In the genomic region with DNA sequence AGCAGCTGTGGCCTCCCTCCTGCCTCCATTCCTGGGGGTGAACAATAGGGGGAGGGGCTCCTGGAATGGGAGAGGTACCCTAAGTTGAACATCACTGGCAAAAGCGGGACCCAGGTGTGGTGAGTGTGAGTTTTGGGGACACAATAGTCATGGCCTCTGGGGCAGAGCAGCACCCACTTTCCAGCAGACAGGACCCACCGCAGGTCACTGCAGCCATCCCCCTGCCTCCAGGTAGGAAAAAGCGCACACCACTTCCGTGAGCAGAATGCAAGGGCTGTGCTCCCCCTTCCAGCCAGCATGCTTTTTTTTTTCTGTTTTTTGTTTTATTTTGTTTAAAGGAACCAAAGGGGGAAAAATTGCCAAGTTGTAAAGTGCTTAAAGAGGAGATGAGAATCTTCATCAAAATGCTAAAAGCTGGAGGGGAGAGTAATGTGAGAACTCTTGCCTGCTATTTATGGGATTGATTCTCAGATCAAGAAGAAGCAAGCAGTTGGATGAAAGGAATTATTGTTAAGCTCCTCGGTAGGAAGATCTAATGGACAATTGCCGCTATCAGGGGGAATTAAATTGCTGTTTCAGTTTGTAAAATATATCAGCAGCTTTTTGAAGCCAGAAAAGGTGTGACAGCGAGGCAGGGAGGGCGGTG, we compare ENCODE assay signal across 1 cellular context.
TF ChIP-seq lines count a peak whose summit lies in the region.

No MANE protein-coding gene starts in this region.

TF ChIP-seq in IMR-90, 13 proteins besides CTCF, POLR2A, EP300 and RAD21 (continued from another document):
- TF ChIP-seq, protein P1, sequence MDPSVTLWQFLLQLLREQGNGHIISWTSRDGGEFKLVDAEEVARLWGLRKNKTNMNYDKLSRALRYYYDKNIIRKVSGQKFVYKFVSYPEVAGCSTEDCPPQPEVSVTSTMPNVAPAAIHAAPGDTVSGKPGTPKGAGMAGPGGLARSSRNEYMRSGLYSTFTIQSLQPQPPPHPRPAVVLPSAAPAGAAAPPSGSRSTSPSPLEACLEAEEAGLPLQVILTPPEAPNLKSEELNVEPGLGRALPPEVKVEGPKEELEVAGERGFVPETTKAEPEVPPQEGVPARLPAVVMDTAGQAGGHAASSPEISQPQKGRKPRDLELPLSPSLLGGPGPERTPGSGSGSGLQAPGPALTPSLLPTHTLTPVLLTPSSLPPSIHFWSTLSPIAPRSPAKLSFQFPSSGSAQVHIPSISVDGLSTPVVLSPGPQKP (IDR thresholded peaks at IDR 0.05; ENCODE audit: borderline replicate concordance, low read depth, low read length): no peak
- TF ChIP-seq NFE2L2 (IDR thresholded peaks at IDR 0.05; ENCODE audit: low read depth, low read length): no peak
- TF ChIP-seq BHLHE40 (IDR thresholded peaks at IDR 0.05; ENCODE audit: low read depth, low read length): no peak
- TF ChIP-seq CEBPB (IDR thresholded peaks at IDR 0.05; ENCODE audit: low read depth, low read length): no peak
- TF ChIP-seq MXI1 (IDR thresholded peaks at IDR 0.05; ENCODE audit: borderline replicate concordance, low read depth, low read length): no peak
- TF ChIP-seq CHD1 (IDR thresholded peaks at IDR 0.05; ENCODE audit: low read depth, low read length): no peak
- no peak for TF ChIP-seq FOS (IDR thresholded peaks at IDR 0.05; ENCODE audit: low read depth, low read length)
- TF ChIP-seq RCOR1 (IDR thresholded peaks at IDR 0.05; ENCODE audit: insufficient replicate concordance, low read length): no peak
- no peak for TF ChIP-seq SMC3 (IDR thresholded peaks at IDR 0.05; ENCODE audit: low read depth, low read length)
- TF ChIP-seq MAZ (IDR thresholded peaks at IDR 0.05; ENCODE audit: borderline replicate concordance, low read depth, low read length): no peak
- TF ChIP-seq MAFK (IDR thresholded peaks at IDR 0.05; ENCODE audit: low read depth, low read length): no peak
- TF ChIP-seq RFX5 (IDR thresholded peaks at IDR 0.05; ENCODE audit: low read depth, low read length): no peak
TF ChIP-seq in IMR-90: peak in this region for 0.
